15 cellular contexts compared by ENCODE assay signal in the genomic region with DNA sequence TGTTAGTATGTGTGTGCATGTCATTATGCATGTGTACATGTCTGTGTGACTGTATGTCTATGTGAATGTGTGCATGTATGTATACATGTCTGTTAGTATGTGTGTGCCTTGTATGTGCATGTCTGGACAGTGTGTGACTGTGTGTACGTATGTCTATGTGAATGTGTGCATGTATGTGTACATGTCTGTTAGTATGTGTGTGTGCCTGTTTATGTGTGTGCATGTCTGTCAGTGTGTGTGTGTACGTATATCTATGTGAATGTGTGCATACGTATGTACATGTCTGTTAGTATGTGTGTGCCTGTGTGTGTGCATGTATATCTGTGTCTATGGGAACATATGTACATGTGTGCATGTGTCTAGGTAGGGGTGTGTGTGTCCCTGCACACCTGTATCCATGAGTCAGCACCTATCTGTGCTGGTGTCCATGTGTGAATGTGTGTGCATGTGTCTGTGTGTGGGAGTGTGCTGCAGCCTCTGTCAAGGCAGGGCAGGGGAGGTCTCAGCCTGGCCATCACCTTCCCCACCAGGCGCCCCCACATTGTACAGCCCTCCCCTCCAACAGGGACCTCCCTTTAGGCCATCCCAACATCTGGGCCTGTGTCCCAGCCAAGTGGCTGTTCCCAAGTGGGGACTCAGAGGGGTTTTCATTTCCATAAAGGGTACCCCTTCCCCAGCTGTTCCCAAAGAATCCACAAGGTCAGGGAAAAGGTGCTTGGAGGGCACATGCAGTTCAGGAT. TPM values are rescaled to one million over a fixed set of nuclear protein-coding genes. Genes with fewer than 3 reads are reported as not detected.
DNase-seq lines count a peak whose midpoint lies in the region; ATAC-seq, FAIRE-seq and TF ChIP-seq lines count a peak whose summit lies in the region.
"Had no signal": no experiment of that assay in that cellular context is flagged by ENCODE, and none has a peak within 500 bp of the region (broad histone marks: within the 10 kb centered on the region; RNA-seq: fewer than 3 reads in every experiment).

No MANE protein-coding gene starts in this region.

- H3K4me1 ChIP-seq in body of pancreas (peaks cover 66% of the 10 kb centered on the region), kidney (ENCODE audit: control insufficient read depth in 1 of 2, insufficient read depth in 1 of 2, low read depth in 1 of 2, low read length in 2 of 2) (peaks cover 31 to 68% of the 10 kb centered on the region in 2 donors), testis (peaks cover 68% of the 10 kb centered on the region)

- H3K9me3 ChIP-seq in body of pancreas (no peaks in the 10 kb centered on the region), kidney (ENCODE audit: control insufficient read depth in 1 of 2, low read length in 2 of 2) (no peaks in the 10 kb centered on the region), testis (no peaks in the 10 kb centered on the region)

- intact Hi-C loops in body of pancreas (cut with DNase I) = no loop called here
- intact Hi-C loops in kidney (cut with DNase I) = no loop called here
- intact Hi-C loops in testis (cut with DNase I; ENCODE audit: low total_unique reads) = no loop called here

- ATAC-seq in body of pancreas = no peak
- ATAC-seq in HG02759 (IDR thresholded peaks at IDR 0.05; ENCODE audit: unreplicated experiment) = no peak
- ATAC-seq: activated CD8-positive, alpha-beta T cell treated with anti-CD3 and anti-CD28 coated beads, Interleukin-2, amount 10 ng/mL, durations not matched to agents 7 days and 5 days had no signal

- 88 to 90% methylated on average over 3 to 4 of the region's 4 CpGs for WGBS in body of pancreas, 2 donors
- 94 to 95% methylated on average over 3 to 4 of the region's 4 CpGs for WGBS in testis, 2 donors

- H3K36me3 ChIP-seq in body of pancreas (replicated peaks in 1 of 2; ENCODE audit: insufficient read depth in 1 of 2, low read depth in 2 of 2) = peaks cover 0 to 1% of the 10 kb centered on the region in 2 donors
- peaks cover 6 to 14% of the 10 kb centered on the region in 2 donors for H3K36me3 ChIP-seq in kidney (ENCODE audit: control insufficient read depth in 1 of 2, insufficient read depth in 2 of 2, low read length in 2 of 2)
- H3K36me3 ChIP-seq in testis (ENCODE audit: low read depth, missing control alignments) = no peaks in the 10 kb centered on the region

- no peaks in the 10 kb centered on the region for H3K27me3 ChIP-seq in body of pancreas
- no peaks in the 10 kb centered on the region for H3K27me3 ChIP-seq in testis

- no peak for FAIRE-seq in kidney (lab: Jason Lieb, UNC)

- peak overlapping the region in 3 of 4 donors; percentile 84 to 91 (median 88) for H3K27ac ChIP-seq in body of pancreas
- no peak overlapping the region for H3K27ac ChIP-seq in kidney (ENCODE audit: low read depth in 2 of 2, low read length in 2 of 2)
- peak overlapping the region in 1 of 2 donors; percentile 19 for H3K27ac ChIP-seq in testis

- H3K9ac ChIP-seq in kidney (ENCODE audit: low read length in 2 of 2) = peak overlapping the region in 1 of 2 donors; percentile 1

- H3K4me3 ChIP-seq in body of pancreas (no peak overlapping the region), kidney (ENCODE audit: low read length in 2 of 2) (no peak overlapping the region), testis (no peak overlapping the region)

- TF ChIP-seq POLR2A in body of pancreas (IDR thresholded peaks at IDR 0.05) (no peak), testis (IDR thresholded peaks at IDR 0.05) (no peak)

- peak; percentile 25 for DNase-seq in activated CD8-positive, alpha-beta memory T cell treated with anti-CD3 and anti-CD28 coated beads, Interleukin-2, amount 50 U/mL, for 48 hours
- DNase-seq in activated CD8-positive, alpha-beta memory T cell treated with anti-CD3 and anti-CD28 coated beads, Interleukin-2, amount 50 U/mL, for 4 hours = no peak
- DNase-seq in body of pancreas = peak in 2 of 4 donors; percentile 0 to 5
- peak; percentile 32 for DNase-seq in kidney
- DNase-seq in testis = peak; percentile 11
- no peak for DNase-seq in NOMO-1 treated with dmso at 0.1 percent for 144 hours (lab: John Stamatoyannopoulos, UW; ENCODE audit: unreplicated experiment)
- no peak for DNase-seq in activated T-cell treated with anti-CD3 and anti-CD28 coated beads for 4 hours
- DNase-seq: activated CD8-positive, alpha-beta T cell treated with anti-CD3 and anti-CD28 coated beads, Interleukin-2, amount 10 ng/mL, durations not matched to agents 7 days and 5 days; activated gamma-delta T cell; effector memory CD4-positive, alpha-beta T cell; immature natural killer cell; SIG-M5; stimulated activated CD4-positive, alpha-beta T cell treated with anti-CD3 and anti-CD28 coated beads, Interleukin-1b, Interleukin-23, amount 100 ng/mL, for 48 hours; T1000 had no signal

- TF ChIP-seq CTCF in body of pancreas (IDR thresholded peaks at IDR 0.05) = no peak
- TF ChIP-seq CTCF in kidney (IDR thresholded peaks at IDR 0.05; ENCODE audit: borderline replicate concordance, extremely low read depth, insufficient read depth) = no peak
- no peak for TF ChIP-seq CTCF in testis (IDR thresholded peaks at IDR 0.05)

RNA-seq across cellular contexts. Expression of gene GAS6, which starts 4.4 kb away (rescaled TPM):
- total RNA-seq in body of pancreas = 100 to 1,000 TPM in 1 of 2 donors, 10 to 100 TPM in 1; 83.0 to 145 TPM
- total RNA-seq in kidney = 83.5 TPM
- polyA plus RNA-seq in kidney (ENCODE audit: insufficient read depth, low read depth, low replicate concordance) = 135 TPM
- 100 to 1,000 TPM; 416 to 575 TPM for total RNA-seq in testis
- polyA plus RNA-seq in testis (ENCODE audit: insufficient read depth, low read depth, low replicate concordance) = 193 TPM

Comparison
In these comparisons a context has a peak if more than half of its experiments do, and no peak if none do; other contexts are left out.
1. DNase-seq: peak in activated CD8-positive, alpha-beta memory T cell treated with anti-CD3 and anti-CD28 coated beads, Interleukin-2, amount 50 U/mL, for 48 hours (single experiment), kidney (single experiment) and testis (single experiment); none in activated CD8-positive, alpha-beta memory T cell treated with anti-CD3 and anti-CD28 coated beads, Interleukin-2, amount 50 U/mL, for 4 hours (single experiment), NOMO-1 treated with dmso at 0.1 percent for 144 hours (single experiment) and activated T-cell treated with anti-CD3 and anti-CD28 coated beads for 4 hours (single experiment).
2. H3K27ac ChIP-seq: peak in body of pancreas (3 of 4); none in kidney (0 of 2).